In genomic region chr2:226837787-226838603, GRCh38 we compare ENCODE assay signal across 10 cellular contexts. TPM values are rescaled to one million over a fixed set of nuclear protein-coding genes. Genes with fewer than 3 reads are reported as not detected.
DNase-seq lines count a peak whose midpoint lies in the region; ATAC-seq, FAIRE-seq and TF ChIP-seq lines count a peak whose summit lies in the region.
"Had no signal": no experiment of that assay in that cellular context is flagged by ENCODE, and none has a peak within 500 bp of the region (broad histone marks: within the 10 kb centered on the region; RNA-seq: fewer than 3 reads in every experiment).

No MANE protein-coding gene starts in this region.

- no peak overlapping the region for H3K4me3 ChIP-seq in Caco-2 (ENCODE audit: low read depth, low read length)

- H3K4me1 Mint-ChIP-seq in Caco-2 (ENCODE audit: low read depth, unreplicated experiment), result no peaks in the 10 kb centered on the region
- H3K4me1 Mint-ChIP-seq in activated CD8-positive, alpha-beta T cell treated with anti-CD3 and anti-CD28 coated beads, Interleukin-2, amount 10 ng/mL, durations not matched to agents 7 days and 5 days (ENCODE audit: low read depth), result peaks cover 68% of the 10 kb centered on the region
- H3K4me1 Mint-ChIP-seq in nephron, result peaks cover 37% of the 10 kb centered on the region

- POLR2A ChIA-PET in Caco-2 (lab: Charles Lee), result interaction anchor here (0.6 kb wide), 1 partner anchor 806 kb away, joined by 5 read pairs; no protein-coding TSS in a partner anchor
- POLR2A ChIA-PET in activated CD8-positive, alpha-beta T cell treated with anti-CD3 and anti-CD28 coated beads, Interleukin-2, amount 10 ng/mL, durations not matched to agents 7 days and 5 days (lab: Charles Lee), result interaction anchor here (0.7 to 1.8 kb wide), 2 partner anchors 29 to 38 kb away, joined by 3 to 9 read pairs; partner anchors contain the start of gene IRS1

- intact Hi-C loops in Caco-2 (cut with micrococcal nuclease; ENCODE audit: unreplicated experiment), result no loop called here

- DNase-seq in Caco-2 (no peak), HUDEP-2 (lab: John Stamatoyannopoulos, UW; ENCODE audit: unreplicated experiment in 76 of 76) (peak in 40 of 76 experiments; percentile 2 to 76 (median 39)), RCC 7860 (ENCODE audit: low spot score) (no peak), SK-N-DZ (ENCODE audit: low spot score) (no peak), DMS114 treated with DMSO at 0.1 percent for 48 hours (lab: John Stamatoyannopoulos, UW; ENCODE audit: unreplicated experiment) (no peak)
- no peak for DNase-seq in activated CD8-positive, alpha-beta T cell treated with anti-CD3 and anti-CD28 coated beads, Interleukin-2, amount 10 ng/mL, durations not matched to agents 7 days and 5 days
- DNase-seq: activated CD4-positive, alpha-beta T cell treated with anti-CD3 and anti-CD28 coated beads for 4 hours; foreskin keratinocyte; NCI-H1048 had no signal

- H3K27me3 Mint-ChIP-seq in Caco-2 (ENCODE audit: insufficient read depth, unreplicated experiment), result no peaks in the 10 kb centered on the region
- H3K27me3 Mint-ChIP-seq in activated CD8-positive, alpha-beta T cell treated with anti-CD3 and anti-CD28 coated beads, Interleukin-2, amount 10 ng/mL, durations not matched to agents 7 days and 5 days (ENCODE audit: low read depth), result no peaks in the 10 kb centered on the region
- H3K27me3 Mint-ChIP-seq in nephron (ENCODE audit: low read depth), result no peaks in the 10 kb centered on the region

- peaks cover 10% of the 10 kb centered on the region for H3K36me3 Mint-ChIP-seq in Caco-2 (ENCODE audit: insufficient read depth, unreplicated experiment)
- peaks cover 57% of the 10 kb centered on the region for H3K36me3 Mint-ChIP-seq in activated CD8-positive, alpha-beta T cell treated with anti-CD3 and anti-CD28 coated beads, Interleukin-2, amount 10 ng/mL, durations not matched to agents 7 days and 5 days (ENCODE audit: low read depth)
- H3K36me3 Mint-ChIP-seq in nephron (ENCODE audit: low read depth), result peaks cover 27% of the 10 kb centered on the region

- H3K27me3 ChIP-seq in Caco-2 (replicated peaks; ENCODE audit: control insufficient read depth, insufficient read depth, low read length), result no peaks in the 10 kb centered on the region
- H3K27me3 ChIP-seq: foreskin keratinocyte had no signal

- H3K4me1 ChIP-seq in Caco-2, result peaks cover 12% of the 10 kb centered on the region; the same call in 1 of the 2 replicates

- TF ChIP-seq CTCF in Caco-2 (IDR thresholded peaks at IDR 0.05; ENCODE audit: insufficient read depth in 1 of 2, low read depth in 1 of 2, low read length in 1 of 2, severe bottlenecking in 1 of 2, unreplicated experiment in 1 of 2), result no peak
- TF ChIP-seq CTCF in nephron (IDR thresholded peaks at IDR 0.05; ENCODE audit: unreplicated experiment in 3 of 3), result no peak

- H3K9me3 Mint-ChIP-seq in Caco-2 (ENCODE audit: unreplicated experiment) (no peaks in the 10 kb centered on the region), nephron (peaks cover 6% of the 10 kb centered on the region)
- H3K9me3 Mint-ChIP-seq in activated CD8-positive, alpha-beta T cell treated with anti-CD3 and anti-CD28 coated beads, Interleukin-2, amount 10 ng/mL, durations not matched to agents 7 days and 5 days (ENCODE audit: insufficient read depth), result peaks cover 6% of the 10 kb centered on the region

- no peak for FAIRE-seq in RCC 7860 (lab: Jason Lieb, UNC)

- ATAC-seq in activated CD8-positive, alpha-beta T cell treated with anti-CD3 and anti-CD28 coated beads, Interleukin-2, amount 10 ng/mL, durations not matched to agents 7 days and 5 days, result no peak
- ATAC-seq: foreskin keratinocyte had no signal

- H3K27ac Mint-ChIP-seq in Caco-2 (ENCODE audit: unreplicated experiment) (peak overlapping the region; percentile 94), nephron (peak overlapping the region; percentile 95 to 99 (median 97))
- peak overlapping the region; percentile 99 for H3K27ac Mint-ChIP-seq in activated CD8-positive, alpha-beta T cell treated with anti-CD3 and anti-CD28 coated beads, Interleukin-2, amount 10 ng/mL, durations not matched to agents 7 days and 5 days

- CTCF ChIA-PET in Caco-2 (lab: Charles Lee), result no interaction called here
- CTCF ChIA-PET in activated CD8-positive, alpha-beta T cell treated with anti-CD3 and anti-CD28 coated beads, Interleukin-2, amount 10 ng/mL, durations not matched to agents 7 days and 5 days (lab: Charles Lee), result interaction anchor here (0.6 to 2.6 kb wide), 6 partner anchors 9 to 39 kb away, joined by 3 to 6 read pairs (median 4); no protein-coding TSS in a partner anchor

- BruUV-seq in Caco-2 (replicated peaks; lab: Mats Ljungman, UMichigan), result no TSS peak

- no peaks in the 10 kb centered on the region for H3K36me3 ChIP-seq in Caco-2 (ENCODE audit: control insufficient read depth, insufficient read depth, low read length)

- H3K4me3 Mint-ChIP-seq in Caco-2 (ENCODE audit: unreplicated experiment), result peak overlapping the region; percentile 90
- peak overlapping the region; percentile 88 for H3K4me3 Mint-ChIP-seq in activated CD8-positive, alpha-beta T cell treated with anti-CD3 and anti-CD28 coated beads, Interleukin-2, amount 10 ng/mL, durations not matched to agents 7 days and 5 days
- H3K4me3 Mint-ChIP-seq in nephron, result peak overlapping the region; percentile 94 to 98 (median 98)

- no peaks in the 10 kb centered on the region for H3K9me3 ChIP-seq in Caco-2

RNA-seq across cellular contexts. Expression of gene RHBDD1, which starts 2.1 kb away (rescaled TPM):
- total RNA-seq in Caco-2 (2022), result 14.3 and 16.5 TPM in 2 replicates
- 10 to 100 TPM; 23.4 to 29.5 TPM for total RNA-seq in activated CD8-positive, alpha-beta T cell treated with anti-CD3 and anti-CD28 coated beads, Interleukin-2, amount 10 ng/mL, durations not matched to agents 7 days and 5 days
- polyA plus RNA-seq in SK-N-DZ (2014; cell fraction: cytosol; rRNA removed), result 3.7 and 6.0 TPM in 2 replicates
- polyA plus RNA-seq in SK-N-DZ (2014; cell fraction: nucleus; rRNA removed), result 2.3 and 8.2 TPM in 2 replicates

RNA-seq across cellular contexts. Expression of gene IRS1, which starts 38.4 kb away (rescaled TPM):
- 27.9 and 32.4 TPM in 2 replicates for total RNA-seq in Caco-2 (2022)
- total RNA-seq in activated CD8-positive, alpha-beta T cell treated with anti-CD3 and anti-CD28 coated beads, Interleukin-2, amount 10 ng/mL, durations not matched to agents 7 days and 5 days, result 1 to 10 TPM; 7.3 to 9.6 TPM
- 2.2 and 2.5 TPM in 2 replicates for polyA plus RNA-seq in SK-N-DZ (2014; cell fraction: cytosol; rRNA removed)
- polyA plus RNA-seq in SK-N-DZ (2014; cell fraction: nucleus; rRNA removed), result 0.96 and 1.3 TPM in 2 replicates

Comparison
In these comparisons a context has a peak if more than half of its experiments do, and no peak if none do; other contexts are left out.
1. DNase-seq: peak in HUDEP-2 (40 of 76); none in Caco-2 (0 of 2), activated CD8-positive, alpha-beta T cell treated with anti-CD3 and anti-CD28 coated beads, Interleukin-2, amount 10 ng/mL, durations not matched to agents 7 days and 5 days (single experiment), RCC 7860 (single experiment), SK-N-DZ (single experiment) and DMS114 treated with DMSO at 0.1 percent for 48 hours (single experiment).
2. Peak in every context shown above with its lines, with median percentiles within 50 percentile points of each other: H3K27ac Mint-ChIP-seq and H3K4me3 Mint-ChIP-seq.